In the genomic region with DNA sequence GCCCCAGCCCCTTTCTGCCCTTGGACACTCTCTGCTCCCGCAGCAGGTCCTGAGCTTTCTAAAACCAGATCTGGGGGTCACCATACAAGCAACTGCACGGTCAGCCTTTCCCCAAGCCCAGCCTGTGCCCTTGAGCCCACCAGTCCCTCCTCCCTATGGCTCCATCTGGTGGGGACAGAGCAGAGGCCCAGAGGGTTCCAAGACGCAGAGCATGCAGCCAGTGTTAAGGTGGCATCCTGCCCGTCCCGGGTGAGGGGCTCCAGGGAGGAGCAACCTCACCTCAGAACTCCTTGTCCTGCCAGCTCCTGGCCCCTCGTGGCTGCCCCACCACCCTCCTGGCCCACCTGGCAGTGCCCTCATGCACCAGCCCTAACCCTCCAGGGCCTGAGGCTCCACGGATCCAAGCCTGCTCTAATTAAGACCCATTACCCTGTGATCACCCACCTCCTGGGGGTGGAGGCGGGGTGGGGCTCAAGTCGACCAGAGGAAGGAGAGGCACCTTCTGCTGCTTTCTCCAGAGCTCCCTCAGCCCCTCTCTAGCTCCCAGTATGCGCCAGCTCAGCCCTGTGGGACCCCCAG, we compare ENCODE assay signal across 11 cellular contexts. TPM values are rescaled to one million over a fixed set of nuclear protein-coding genes. Genes with fewer than 3 reads are reported as not detected.
DNase-seq lines count a peak whose midpoint lies in the region; ATAC-seq and TF ChIP-seq lines count a peak whose summit lies in the region.
"Had no signal": no experiment of that assay in that cellular context is flagged by ENCODE, and none has a peak within 500 bp of the region (broad histone marks: within the 10 kb centered on the region; RNA-seq: fewer than 3 reads in every experiment).

No MANE protein-coding gene starts in this region.

- peaks cover 3% of the 10 kb centered on the region; the same call in 2 of the 3 replicates for H3K4me1 Mint-ChIP-seq in GM23338
- H3K4me1 Mint-ChIP-seq: activated CD4-positive, alpha-beta T cell treated with anti-CD3 and anti-CD28 coated beads for 36 hours had no signal

- H3K27me3 ChIP-seq in AG04450 (ENCODE audit: control insufficient read depth, insufficient read depth, low read length) = peaks cover 19% of the 10 kb centered on the region
- peaks cover under 1% of the 10 kb centered on the region; the same call in 1 of the 2 replicates for H3K27me3 ChIP-seq in GM23338 (ENCODE audit: insufficient read depth)
- H3K27me3 ChIP-seq in SK-N-SH (ENCODE audit: insufficient read depth) = no peaks in the 10 kb centered on the region
- peaks cover 96% of the 10 kb centered on the region for H3K27me3 ChIP-seq in left ventricle myocardium inferior (ENCODE audit: low read depth)

- H3K9me3 ChIP-seq in AG04450 (ENCODE audit: control insufficient read depth, insufficient read depth, low read length) = no peaks in the 10 kb centered on the region; the same call in 1 of the 2 replicates
- no peaks in the 10 kb centered on the region for H3K9me3 ChIP-seq in SK-N-SH
- H3K9me3 ChIP-seq in left ventricle myocardium inferior (replicated peaks) = no peaks in the 10 kb centered on the region

- no peaks in the 10 kb centered on the region for H3F3A ChIP-seq in GM23338 (replicated peaks; ENCODE audit: low read depth)
- H3F3A ChIP-seq in SK-N-SH (replicated peaks; ENCODE audit: insufficient read depth) = no peaks in the 10 kb centered on the region

- POLR2A ChIA-PET in AG04450 (lab: Yijun Ruan, JAX) = no interaction called here
- POLR2A ChIA-PET in SK-N-SH (lab: Yijun Ruan, JAX) = no interaction called here

- H3K9ac ChIP-seq in SK-N-SH = no peak overlapping the region

- peaks cover 9% of the 10 kb centered on the region for H3K27me3 Mint-ChIP-seq in GM23338 (ENCODE audit: insufficient read depth, low read depth, poor library complexity)

- no peak overlapping the region for H3K4me3 ChIP-seq in AG04450 (ENCODE audit: low read depth, low read length)
- no peak overlapping the region for H3K4me3 ChIP-seq in GM23338
- H3K4me3 ChIP-seq in SK-N-SH (ENCODE audit: low read depth in 2 of 2, low read length in 1 of 2) = no peak overlapping the region
- no peak overlapping the region for H3K4me3 ChIP-seq in left ventricle myocardium inferior

- TF ChIP-seq EP300 in SK-N-SH (IDR thresholded peaks at IDR 0.05; ENCODE audit: borderline replicate concordance in 1 of 2, low read depth in 1 of 2, low read length in 1 of 2) = no peak

- ATAC-seq in GM23338 = peak; percentile 95
- ATAC-seq in GM18873 (IDR thresholded peaks at IDR 0.05; ENCODE audit: low FRiP score, unreplicated experiment) = no peak
- ATAC-seq in left colon = no peak
- ATAC-seq: activated CD4-positive, alpha-beta T cell treated with anti-CD3 and anti-CD28 coated beads for 36 hours had no signal

- H3K27ac ChIP-seq in AG04450 (ENCODE audit: low read depth, low read length) (no peak overlapping the region), GM23338 (ENCODE audit: low read depth) (no peak overlapping the region), SK-N-SH (ENCODE audit: low read depth in 2 of 2, low read length in 1 of 2) (no peak overlapping the region; a peak in 1 of 4 replicates), left ventricle myocardium inferior (replicated peaks) (no peak overlapping the region)

- H3K36me3 ChIP-seq in GM23338 (ENCODE audit: insufficient read depth) = no peaks in the 10 kb centered on the region
- no peaks in the 10 kb centered on the region for H3K36me3 ChIP-seq in SK-N-SH (replicated peaks in 1 of 2; ENCODE audit: control insufficient read depth in 1 of 2, insufficient read depth in 2 of 2, low read length in 1 of 2)
- no peaks in the 10 kb centered on the region for H3K36me3 ChIP-seq in left ventricle myocardium inferior

- H3K4me2 ChIP-seq in GM23338 (no peak overlapping the region), SK-N-SH (no peak overlapping the region)

- no peaks in the 10 kb centered on the region for H3K9me3 Mint-ChIP-seq in GM23338

- DNase-seq in AG04450 (ENCODE audit: low read depth, low spot score) (no peak), GM23338 (ENCODE audit: low spot score) (peak; percentile 78), SK-N-SH (peak; percentile 87), left ventricle myocardium inferior (no peak), left colon (no peak), GOT3 (lab: John Stamatoyannopoulos, UW) (no peak), ecto neural progenitor cell (ENCODE audit: low spot score) (no peak)
- DNase-seq: activated CD4-positive, alpha-beta T cell treated with anti-CD3 and anti-CD28 coated beads for 36 hours; NCI-H1417 treated with DMSO at 0.1 percent for 48 hours had no signal

- TF ChIP-seq RAD21 in SK-N-SH (IDR thresholded peaks at IDR 0.05; ENCODE audit: low read length) = peak; percentile 64

- no peaks in the 10 kb centered on the region for H3K4me1 ChIP-seq in GM23338 (ENCODE audit: insufficient read depth)
- H3K4me1 ChIP-seq in SK-N-SH (ENCODE audit: control insufficient read depth in 1 of 2, insufficient read depth in 2 of 2, low read depth in 1 of 2, low read length in 1 of 2) = peaks cover 0 to 16% of the 10 kb centered on the region in 2 experiments; a peak in 1 of 4 replicates
- peaks cover 4% of the 10 kb centered on the region for H3K4me1 ChIP-seq in left ventricle myocardium inferior

- no peaks in the 10 kb centered on the region for H3K36me3 Mint-ChIP-seq in GM23338 (ENCODE audit: low read depth)
- H3K36me3 Mint-ChIP-seq: brain had no signal

- H3K9me2 ChIP-seq in GM23338 (ENCODE audit: insufficient read depth) = 0 out of 2 replicates have a peak, but pooled peaks cover 6% of the 10 kb centered on the region
- H3K9me2 ChIP-seq in SK-N-SH = no peaks in the 10 kb centered on the region

- H2AFZ ChIP-seq in GM23338 = no peak overlapping the region
- no peak overlapping the region for H2AFZ ChIP-seq in SK-N-SH (ENCODE audit: low read depth)

- no peak overlapping the region for H3K4me3 Mint-ChIP-seq in GM23338
- H3K4me3 Mint-ChIP-seq: activated CD4-positive, alpha-beta T cell treated with anti-CD3 and anti-CD28 coated beads for 36 hours; brain had no signal

- CTCF ChIA-PET in AG04450 (lab: Charles Lee) (interaction anchor here (0.6 to 1.5 kb wide), 2 partner anchors 84 to 90 kb away, joined by 3 to 5 read pairs; no protein-coding TSS in a partner anchor), SK-N-SH (lab: Yijun Ruan, JAX) (interaction anchor here (0.6 to 4.0 kb wide), 27 partner anchors 10 to 137 kb away, joined by 3 to 57 read pairs (median 6); partner anchors contain the start of gene HES3)

- TF ChIP-seq CTCF in AG04450 (IDR thresholded peaks at IDR 0.05; ENCODE audit: low read depth, low read length) (peak; percentile 38), GM23338 (conservative IDR thresholded peaks at IDR 0.05; ENCODE audit: low read depth in 2 of 2) (peak; percentile 50 to 81), SK-N-SH (IDR thresholded peaks at IDR 0.05) (peak; percentile 36), left ventricle myocardium inferior (IDR thresholded peaks at IDR 0.05; ENCODE audit: borderline replicate concordance) (peak; percentile 34)

- intact Hi-C loops in left ventricle myocardium inferior (cut with micrococcal nuclease) = no loop called here
- intact Hi-C loops in left colon (cut with DNase I, micrococcal nuclease) = no loop called here

- H3K79me2 ChIP-seq in GM23338 (replicated peaks; ENCODE audit: insufficient read depth) = no peaks in the 10 kb centered on the region
- no peaks in the 10 kb centered on the region for H3K79me2 ChIP-seq in SK-N-SH (ENCODE audit: insufficient read depth)

- 29% methylated on average over 5 of the region's 10 CpGs for WGBS in SK-N-SH (ENCODE audit: low lambda C conversion rate)

- no peak overlapping the region for H3K27ac Mint-ChIP-seq in GM23338
- H3K27ac Mint-ChIP-seq: activated CD4-positive, alpha-beta T cell treated with anti-CD3 and anti-CD28 coated beads for 36 hours had no signal

- H4K20me1 ChIP-seq in GM23338 (replicated peaks; ENCODE audit: insufficient read depth) (no peaks in the 10 kb centered on the region), SK-N-SH (ENCODE audit: insufficient read depth) (no peaks in the 10 kb centered on the region)

TF ChIP-seq in SK-N-SH, 30 proteins besides CTCF, POLR2A, EP300 and RAD21:
- no peak for TF ChIP-seq GABPA (IDR thresholded peaks at IDR 0.05; ENCODE audit: low read depth)
- peak; percentile 64 for TF ChIP-seq SMC3 (IDR thresholded peaks at IDR 0.05; ENCODE audit: low read depth, low read length)

RNA-seq across cellular contexts. Expression of gene CHD5, which starts 8.5 kb away (rescaled TPM):
- 0.02 and 0.06 TPM in 2 replicates for polyA plus RNA-seq in AG04450 (2011; rRNA removed)
- 0.14 TPM in 1 of 2 replicates, not detected in the other for polyA minus RNA-seq in AG04450 (2011; rRNA and poly(A)+ RNA removed)
- total RNA-seq in GM23338 (2014; rRNA removed; shearing (Covaris generic)) = 1.0 and 1.4 TPM in 2 replicates
- polyA plus RNA-seq in GM23338 (2016; fragmentation: Nextera tagmentation; extraction: Ambion mirVana) = 0.32 and 0.45 TPM in 2 replicates
- 0.26 and 0.62 TPM in 2 replicates for polyA plus RNA-seq in SK-N-SH (2012; rRNA removed)
- 0.15 and 0.25 TPM in 2 replicates for polyA plus RNA-seq in SK-N-SH (2012; cell fraction: cytosol; rRNA removed)
- 1.9 TPM in 2 replicates for polyA plus RNA-seq in SK-N-SH (2012; cell fraction: nucleus; rRNA removed)
- 0.19 TPM for total RNA-seq in left ventricle myocardium inferior
- under 1 TPM; 0.18 to 0.20 TPM for total RNA-seq in left colon

RNA-seq across cellular contexts. Expression of gene RPL22, which starts 27.8 kb away (rescaled TPM):
- polyA plus RNA-seq in AG04450 (2011; rRNA removed) = 283 and 393 TPM in 2 replicates
- 36.3 and 49.0 TPM in 2 replicates for polyA minus RNA-seq in AG04450 (2011; rRNA and poly(A)+ RNA removed)
- 145 and 149 TPM in 2 replicates for total RNA-seq in GM23338 (2014; rRNA removed; shearing (Covaris generic))
- polyA plus RNA-seq in GM23338 (2016; fragmentation: Nextera tagmentation; extraction: Ambion mirVana) = 818 and 851 TPM in 2 replicates
- polyA plus RNA-seq in SK-N-SH (2012; rRNA removed) = 140 and 151 TPM in 2 replicates
- 216 and 367 TPM in 2 replicates for polyA plus RNA-seq in SK-N-SH (2012; cell fraction: cytosol; rRNA removed)
- 37.2 and 61.3 TPM in 2 replicates for polyA plus RNA-seq in SK-N-SH (2012; cell fraction: nucleus; rRNA removed)
- 250 TPM for total RNA-seq in left ventricle myocardium inferior
- total RNA-seq in left colon = 100 to 1,000 TPM; 297 to 352 TPM

RNA-seq across cellular contexts. Expression of gene RNF207, which starts 34.3 kb away (rescaled TPM):
- polyA plus RNA-seq in AG04450 (2011; rRNA removed) (7.2 and 8.7 TPM in 2 replicates), GM23338 (2016; fragmentation: Nextera tagmentation; extraction: Ambion mirVana) (1.3 and 1.7 TPM in 2 replicates), SK-N-SH (2012; rRNA removed) (19.2 and 25.4 TPM in 2 replicates)
- polyA minus RNA-seq in AG04450 (2011; rRNA and poly(A)+ RNA removed) = 8.1 and 10.9 TPM in 2 replicates
- total RNA-seq in GM23338 (2014; rRNA removed; shearing (Covaris generic)) = 1.5 and 2.9 TPM in 2 replicates
- polyA plus RNA-seq in SK-N-SH (2012; cell fraction: cytosol; rRNA removed) = 2.5 and 4.0 TPM in 2 replicates
- polyA plus RNA-seq in SK-N-SH (2012; cell fraction: nucleus; rRNA removed) = 134 and 388 TPM in 2 replicates
- total RNA-seq in left ventricle myocardium inferior (83.3 TPM), left colon (10 to 100 TPM; 40.8 to 65.3 TPM)

Comparison
In these comparisons a context has a peak if more than half of its experiments do, and no peak if none do; other contexts are left out.
1. DNase-seq: peak in GM23338 (single experiment) and SK-N-SH (single experiment); none in AG04450 (single experiment), left ventricle myocardium inferior (single experiment), left colon (0 of 2), GOT3 (single experiment) and ecto neural progenitor cell (single experiment).
2. RNA of gene RNF207, which starts 34.3 kb away (total RNA-seq): 83.3 TPM in left ventricle myocardium inferior (single experiment) and 40.8 to 65.3 TPM in left colon; 1.5 to 2.9 TPM in GM23338; every median in the first group is over 10 times any median in the second.
3. Peak in every context shown above with its lines, with median percentiles within 50 percentile points of each other: CTCF ChIP-seq.